In the genomic region with DNA sequence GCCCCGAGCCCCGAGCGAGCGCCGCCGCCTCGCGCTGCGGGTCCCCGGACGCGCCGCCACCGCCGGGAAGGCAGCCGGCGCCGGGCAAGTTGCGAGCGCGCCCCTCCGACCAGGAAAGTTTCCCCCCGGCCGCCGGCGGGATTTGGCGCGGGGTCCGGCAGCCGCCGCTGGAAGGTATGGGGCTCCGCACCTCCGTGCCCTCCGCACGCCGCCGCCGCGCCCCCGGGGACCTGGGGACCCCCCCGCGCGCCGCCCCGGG, we compare ENCODE assay signal across 10 cellular contexts. TPM values are rescaled to one million over a fixed set of nuclear protein-coding genes. Genes with fewer than 3 reads are reported as not detected.
DNase-seq lines count a peak whose midpoint lies in the region; ATAC-seq and TF ChIP-seq lines count a peak whose summit lies in the region.
"Had no signal": no experiment of that assay in that cellular context is flagged by ENCODE, and none has a peak within 500 bp of the region (broad histone marks: within the 10 kb centered on the region; RNA-seq: fewer than 3 reads in every experiment).

No MANE protein-coding gene starts in this region.

- H3K9ac ChIP-seq in BLaER1 (peak overlapping the region; percentile 57; the same call in 1 of the 2 replicates), HUES48 (ENCODE audit: low read depth, low read length) (no peak overlapping the region)

- no peaks in the 10 kb centered on the region for H3K79me2 ChIP-seq in osteoblast (ENCODE audit: insufficient read depth, low read length)

- H3K36me3 Mint-ChIP-seq in effector memory CD8-positive, alpha-beta T cell (ENCODE audit: insufficient read depth): peaks cover 7% of the 10 kb centered on the region

- peaks cover 20% of the 10 kb centered on the region for H3K4me1 ChIP-seq in BLaER1
- peaks cover 44% of the 10 kb centered on the region for H3K4me1 ChIP-seq in HUES48 (ENCODE audit: control insufficient read depth, insufficient read depth, low read length)
- peaks cover 7% of the 10 kb centered on the region for H3K4me1 ChIP-seq in osteoblast (ENCODE audit: insufficient read depth, low read length)

- H3K9me3 Mint-ChIP-seq in effector memory CD8-positive, alpha-beta T cell: no peaks in the 10 kb centered on the region
- H3K9me3 Mint-ChIP-seq: HFFc6 had no signal

- no peaks in the 10 kb centered on the region for H3K36me3 ChIP-seq in BLaER1
- H3K36me3 ChIP-seq in HUES48 (ENCODE audit: control insufficient read depth, insufficient read depth, low read length): no peaks in the 10 kb centered on the region
- no peaks in the 10 kb centered on the region for H3K36me3 ChIP-seq in osteoblast (ENCODE audit: insufficient read depth, low read length)

- peaks cover 57% of the 10 kb centered on the region for H3K27me3 ChIP-seq in BLaER1
- H3K27me3 ChIP-seq in HUES48 (ENCODE audit: control insufficient read depth, insufficient read depth, low read length): peaks cover 71% of the 10 kb centered on the region
- H3K27me3 ChIP-seq in osteoblast (ENCODE audit: insufficient read depth, low read length): peaks cover 67% of the 10 kb centered on the region

- H3K4me2 ChIP-seq in BLaER1: peak overlapping the region; percentile 100
- H3K4me2 ChIP-seq in osteoblast (ENCODE audit: insufficient read depth, low read length): peak overlapping the region; percentile 71

- H3K27me3 Mint-ChIP-seq in effector memory CD8-positive, alpha-beta T cell: peaks cover 23 to 35% of the 10 kb centered on the region in 2 donors

- no peak overlapping the region for H3K27ac ChIP-seq in BLaER1
- no peak overlapping the region for H3K27ac ChIP-seq in HUES48 (ENCODE audit: low read depth, low read length)
- no peak overlapping the region for H3K27ac ChIP-seq in osteoblast (ENCODE audit: low read depth, low read length)

- no peaks in the 10 kb centered on the region for H3K9me3 ChIP-seq in BLaER1
- no peaks in the 10 kb centered on the region for H3K9me3 ChIP-seq in HUES48 (ENCODE audit: control insufficient read depth, insufficient read depth, low read length)
- H3K9me3 ChIP-seq in osteoblast (ENCODE audit: low read depth, low read length): no peaks in the 10 kb centered on the region

- H3K4me3 Mint-ChIP-seq in effector memory CD8-positive, alpha-beta T cell: peak overlapping the region in 1 of 2 donors; percentile 82

- H2AFZ ChIP-seq in osteoblast (ENCODE audit: low read length): no peak overlapping the region

- no peak overlapping the region for H3K27ac Mint-ChIP-seq in effector memory CD8-positive, alpha-beta T cell
- H3K27ac Mint-ChIP-seq: HFFc6 had no signal

- peaks cover 27 to 39% of the 10 kb centered on the region in 2 donors for H3K4me1 Mint-ChIP-seq in effector memory CD8-positive, alpha-beta T cell (ENCODE audit: low read depth in 2 of 2)

- TF ChIP-seq CTCF in osteoblast (IDR thresholded peaks at IDR 0.05; ENCODE audit: extremely low read depth, low read depth, low read length): no peak

- H3K4me3 ChIP-seq in BLaER1 (peak overlapping the region; percentile 74), HUES48 (ENCODE audit: low read depth, low read length) (peak overlapping the region; percentile 72), osteoblast (ENCODE audit: insufficient read depth, low read length) (peak overlapping the region; percentile 71)

- peak in 1 of 3 experiments; percentile 5 for DNase-seq in effector memory CD8-positive, alpha-beta T cell
- no peak for DNase-seq in osteoblast (ENCODE audit: insufficient read length, low spot score, missing footprints)
- no peak for DNase-seq in stimulated activated naive CD4-positive, alpha-beta T cell treated with Interleukin-2 at 50 U/mL for 16 hours (lab: John Stamatoyannopoulos, UW)
- DNase-seq in NCI-H187 treated with DMSO at 0.1 percent for 48 hours (lab: John Stamatoyannopoulos, UW): no peak
- DNase-seq in GM03348 (ENCODE audit: low spot score): no peak
- DNase-seq in cortex of kidney (lab: John Stamatoyannopoulos, UW): no peak
- DNase-seq: HFFc6, NCI-H1105 had no signal

- ATAC-seq in effector memory CD8-positive, alpha-beta T cell (replicated peaks): peak; percentile 17

- H4K20me1 ChIP-seq in BLaER1 (peaks cover 6% of the 10 kb centered on the region; the same call in 1 of the 2 replicates), osteoblast (ENCODE audit: insufficient read depth, low read length) (no peaks in the 10 kb centered on the region)

RNA-seq across cellular contexts. Expression of a gene that starts 0.3 kb away (rescaled TPM):
- 3.2 and 5.8 TPM in 2 replicates for total RNA-seq in osteoblast
